Comparison of ENCODE assay signal across 12 cellular contexts in the genomic region with DNA sequence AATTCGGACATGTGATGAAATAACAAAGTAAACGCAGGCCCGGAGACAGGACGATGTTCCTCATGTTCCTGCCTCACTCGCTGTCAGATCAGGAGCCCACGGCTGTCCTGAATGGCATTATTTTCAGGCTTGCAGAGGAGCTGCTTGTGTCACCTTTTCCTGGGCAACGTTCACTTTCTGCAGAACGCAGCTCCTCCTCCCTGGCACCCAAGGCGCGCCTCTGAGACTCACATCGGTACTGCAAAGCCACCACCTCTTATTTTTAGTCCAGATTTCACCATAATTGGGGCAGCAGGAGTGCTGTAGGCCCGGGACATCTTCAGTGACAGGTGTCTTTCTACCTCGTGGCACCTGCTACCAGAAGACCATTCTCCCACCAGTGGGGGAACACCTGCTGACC. TPM values are rescaled to one million over a fixed set of nuclear protein-coding genes. Genes with fewer than 3 reads are reported as not detected.
DNase-seq lines count a peak whose midpoint lies in the region; ATAC-seq, FAIRE-seq and TF ChIP-seq lines count a peak whose summit lies in the region.
"Had no signal": no experiment of that assay in that cellular context is flagged by ENCODE, and none has a peak within 500 bp of the region (broad histone marks: within the 10 kb centered on the region; RNA-seq: fewer than 3 reads in every experiment).

No MANE protein-coding gene starts in this region.

- intact Hi-C loops in left colon (cut with DNase I, micrococcal nuclease) (loop anchor here in 1 of 2 donors (5.0 kb wide), 1 partner anchor 41 kb away; no protein-coding TSS in a partner anchor), PC-3 (cut with micrococcal nuclease) (loop anchor here (1.0 kb wide), 1 partner anchor 42 kb away; no protein-coding TSS in a partner anchor)

- H3K27ac ChIP-seq in DND-41 (ENCODE audit: low read length) (no peak overlapping the region), Karpas-422 (ENCODE audit: low read length) (no peak overlapping the region), small intestine (ENCODE audit: low read depth in 1 of 2, low read length in 1 of 2) (no peak overlapping the region), PC-3 (ENCODE audit: low read length) (no peak overlapping the region)
- H3K27ac ChIP-seq: A549, C4-2B had no signal

- H3K9me2 ChIP-seq in Karpas-422 (replicated peaks; ENCODE audit: insufficient read depth, low read length) (no peaks in the 10 kb centered on the region), PC-3 (replicated peaks; ENCODE audit: low read length) (no peaks in the 10 kb centered on the region)

- H3F3A ChIP-seq in PC-3 (ENCODE audit: low read length, unreplicated experiment): no peaks in the 10 kb centered on the region

- CTCF ChIA-PET in PC-3 (lab: Charles Lee): interaction anchor here (1.0 to 1.5 kb wide), 3 partner anchors 37 to 42 kb away, joined by 3 to 13 read pairs (median 4); no protein-coding TSS in a partner anchor

- 0 out of 2 replicates have a peak overlapping the region, but pooled peaks have one; percentile 13 for H2AFZ ChIP-seq in DND-41 (ENCODE audit: low read depth, low read length)
- H2AFZ ChIP-seq in Karpas-422 (ENCODE audit: low read length): no peak overlapping the region
- H2AFZ ChIP-seq in PC-3 (ENCODE audit: low read length): no peak overlapping the region

- FAIRE-seq in small intestine (lab: Jason Lieb, UNC): no peak
- FAIRE-seq: A549 had no signal

- TF ChIP-seq CTCF in DND-41 (IDR thresholded peaks at IDR 0.05; ENCODE audit: borderline replicate concordance, extremely low read depth, low read length, poor library complexity, severe bottlenecking) (no peak), PC-3 (conservative IDR thresholded peaks at IDR 0.05; ENCODE audit: low read depth, low read length) (no peak)

- no peak for ATAC-seq in DND-41 (ENCODE audit: insufficient read depth, low read depth)
- peak; percentile 24 for ATAC-seq in left colon
- ATAC-seq in PC-3: no peak

- H3K79me2 ChIP-seq in DND-41 (ENCODE audit: insufficient read depth, low read length): no peaks in the 10 kb centered on the region
- no peaks in the 10 kb centered on the region for H3K79me2 ChIP-seq in Karpas-422 (ENCODE audit: low read length)
- no peaks in the 10 kb centered on the region for H3K79me2 ChIP-seq in PC-3 (ENCODE audit: low read length)

- POLR2A ChIA-PET in PC-3 (lab: Charles Lee; ENCODE audit: unreplicated experiment): no interaction called here

- H3K4me2 ChIP-seq in DND-41 (ENCODE audit: insufficient read depth, low read length) (peak overlapping the region; percentile 27; the same call in 1 of the 2 replicates), Karpas-422 (ENCODE audit: low read depth, low read length, poor library complexity, severe bottlenecking) (no peak overlapping the region), PC-3 (ENCODE audit: low read length) (no peak overlapping the region)

- H3K4me1 ChIP-seq in DND-41 (ENCODE audit: insufficient read depth, low read length): peaks cover 5% of the 10 kb centered on the region; the same call in 1 of the 2 replicates
- H3K4me1 ChIP-seq in Karpas-422 (ENCODE audit: low read length): peaks cover 12% of the 10 kb centered on the region
- H3K4me1 ChIP-seq in small intestine (ENCODE audit: control insufficient read depth in 2 of 2, insufficient read depth in 1 of 2, low read depth in 1 of 2, low read length in 1 of 2): no peaks in the 10 kb centered on the region
- no peaks in the 10 kb centered on the region for H3K4me1 ChIP-seq in PC-3 (ENCODE audit: insufficient read depth, low read length)
- H3K4me1 ChIP-seq: A549 had no signal

- no peak overlapping the region for H3K9ac ChIP-seq in DND-41 (ENCODE audit: low read depth, low read length)
- no peak overlapping the region for H3K9ac ChIP-seq in Karpas-422 (ENCODE audit: low read length)
- no peak overlapping the region for H3K9ac ChIP-seq in PC-3 (ENCODE audit: low read length)

- H3K4me3 ChIP-seq in DND-41 (ENCODE audit: low read depth in 1 of 2, low read length in 2 of 2) (no peak overlapping the region), Karpas-422 (ENCODE audit: low read length) (no peak overlapping the region), small intestine (ENCODE audit: low read depth in 1 of 2, low read length in 2 of 2) (no peak overlapping the region), PC-3 (ENCODE audit: low read length) (no peak overlapping the region)
- H3K4me3 ChIP-seq: A549 had no signal

- DNase-seq in DND-41 (no peak), Karpas-422 (peak; percentile 36), left colon (no peak), small intestine (peak; percentile 49), PC-3 (no peak), Kasumi-1 (lab: John Stamatoyannopoulos, UW) (no peak)
- no peak for DNase-seq in NK-92 treated with Interleukin-12 subunit alpha and Interleukin-12 subunit beta, amount 100 ng/mL, for 24 hours (lab: John Stamatoyannopoulos, UW)
- DNase-seq: GOT3, NCI-H187 had no signal

- H3K36me3 ChIP-seq in DND-41 (ENCODE audit: insufficient read depth, low read length): no peaks in the 10 kb centered on the region
- no peaks in the 10 kb centered on the region for H3K36me3 ChIP-seq in Karpas-422 (ENCODE audit: insufficient read depth, low read length)
- H3K36me3 ChIP-seq in small intestine (ENCODE audit: control insufficient read depth in 2 of 2, insufficient read depth in 2 of 2, low read length in 2 of 2): no peaks in the 10 kb centered on the region
- no peaks in the 10 kb centered on the region for H3K36me3 ChIP-seq in PC-3 (ENCODE audit: low read depth, low read length)

- H3K9me3 ChIP-seq in DND-41 (ENCODE audit: insufficient read depth, low read length, severe bottlenecking) (no peaks in the 10 kb centered on the region), Karpas-422 (ENCODE audit: low read length) (no peaks in the 10 kb centered on the region), small intestine (ENCODE audit: control insufficient read depth, low read depth) (no peaks in the 10 kb centered on the region), PC-3 (ENCODE audit: low read length) (no peaks in the 10 kb centered on the region)
- H3K9me3 ChIP-seq: A549 had no signal

- 17 to 68% (median 45%) methylated on average over 13 of the region's 13 CpGs for WGBS in small intestine, 3 donors

- H3K27me3 ChIP-seq in DND-41 (ENCODE audit: insufficient read depth, low read length, poor library complexity) (peaks cover 4% of the 10 kb centered on the region), Karpas-422 (ENCODE audit: low read length) (no peaks in the 10 kb centered on the region), small intestine (ENCODE audit: control insufficient read depth in 2 of 2, insufficient read depth in 2 of 2, low read length in 2 of 2) (no peaks in the 10 kb centered on the region), PC-3 (ENCODE audit: low read length) (no peaks in the 10 kb centered on the region)

- BruUV-seq in PC-3 (replicated peaks; lab: Mats Ljungman, UMichigan): no TSS peak

- H4K20me1 ChIP-seq in DND-41 (ENCODE audit: insufficient read depth, low read length): no peaks in the 10 kb centered on the region
- H4K20me1 ChIP-seq in Karpas-422 (ENCODE audit: insufficient read depth, low read depth, low read length): no peaks in the 10 kb centered on the region
- H4K20me1 ChIP-seq in PC-3 (ENCODE audit: low read length): no peaks in the 10 kb centered on the region

RNA-seq across cellular contexts. Expression of a gene that starts 8.0 kb away (rescaled TPM):
- not detected in 2 replicates for total RNA-seq in Karpas-422 (2014; rRNA removed; shearing (Covaris generic); ENCODE audit: low replicate concordance)
- total RNA-seq in left colon (under 1 TPM in 1 of 2 donors, not detected in 1; 0.11 TPM), PC-3 (2014; rRNA removed) (not detected in 2 replicates)
- polyA plus RNA-seq in small intestine: under 1 TPM in 1 of 3 donors, not detected in 2; 0.03 TPM
- total RNA-seq: HT1080 had no signal

RNA-seq across cellular contexts. Expression of a gene that starts 9.6 kb away (rescaled TPM):
- total RNA-seq in Karpas-422 (2014; rRNA removed; shearing (Covaris generic); ENCODE audit: low replicate concordance): not detected in 2 replicates
- total RNA-seq in left colon (10 to 100 TPM; 17.1 to 26.8 TPM), PC-3 (2014; rRNA removed) (7.1 and 8.7 TPM in 2 replicates)
- polyA plus RNA-seq in small intestine: 10 to 100 TPM; 26.5 to 49.9 (median 37.0) TPM

Comparison
In these comparisons a context has a peak if more than half of its experiments do, and no peak if none do; other contexts are left out.
1. DNase-seq: peak in Karpas-422 (single experiment) and small intestine (single experiment); none in DND-41 (single experiment), left colon (0 of 2), PC-3 (single experiment), Kasumi-1 (0 of 2) and NK-92 treated with Interleukin-12 subunit alpha and Interleukin-12 subunit beta, amount 100 ng/mL, for 24 hours (single experiment).